Comparison of ENCODE assay signal across 30 cellular contexts in the genomic region with DNA sequence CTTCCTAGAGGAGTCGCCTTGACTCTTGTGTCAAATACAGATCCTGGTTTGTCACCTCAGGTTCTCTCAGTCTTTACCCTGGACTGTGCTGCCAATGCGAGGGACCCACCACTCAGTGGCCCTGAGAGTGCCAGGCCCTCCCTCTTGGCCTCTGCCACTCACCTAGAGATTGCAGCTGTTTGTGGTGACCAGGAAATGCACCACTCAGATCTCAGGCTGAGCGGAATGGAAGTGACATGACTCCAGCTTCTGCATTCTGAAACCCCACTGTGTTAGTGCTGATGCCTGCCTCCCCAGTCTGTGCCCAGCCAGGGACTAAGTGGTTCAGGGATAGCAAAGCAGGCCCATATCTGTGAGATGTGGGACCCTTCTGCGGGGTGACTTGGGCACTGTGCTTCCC. TPM values are rescaled to one million over a fixed set of nuclear protein-coding genes. Genes with fewer than 3 reads are reported as not detected.
DNase-seq lines count a peak whose midpoint lies in the region; ATAC-seq and TF ChIP-seq lines count a peak whose summit lies in the region.
"Had no signal": no experiment of that assay in that cellular context is flagged by ENCODE, and none has a peak within 500 bp of the region (broad histone marks: within the 10 kb centered on the region; RNA-seq: fewer than 3 reads in every experiment).

No MANE protein-coding gene starts in this region.

- H3K27me3 ChIP-seq in testis (no peaks in the 10 kb centered on the region), right cardiac atrium (ENCODE audit: control insufficient read depth, insufficient read depth) (no peaks in the 10 kb centered on the region)
- H3K27me3 ChIP-seq: tibial artery had no signal

- H3K36me3 ChIP-seq in testis (ENCODE audit: low read depth, missing control alignments), result no peaks in the 10 kb centered on the region
- H3K36me3 ChIP-seq: left ventricle myocardium inferior, tibial artery had no signal

- H3K36me3 Mint-ChIP-seq in stimulated activated memory B cell treated with anti-CD40 and anti-IgM and Interleukin-4, amounts not matched to agents 10 μg/mL and 1 μg/mL and 100 μg/mL, for 72 hours, result no peaks in the 10 kb centered on the region
- H3K36me3 Mint-ChIP-seq: IgD-negative memory B cell; naive thymus-derived CD4-positive, alpha-beta T cell had no signal

- no peaks in the 10 kb centered on the region for H3K4me1 Mint-ChIP-seq in stimulated activated memory B cell treated with anti-CD40 and anti-IgM and Interleukin-4, amounts not matched to agents 10 μg/mL and 1 μg/mL and 100 μg/mL, for 72 hours
- H3K4me1 Mint-ChIP-seq: IgD-negative memory B cell; naive thymus-derived CD4-positive, alpha-beta T cell had no signal

- H3K27ac ChIP-seq in testis (no peak overlapping the region), right cardiac atrium (ENCODE audit: low read length) (no peak overlapping the region)
- H3K27ac ChIP-seq: 22Rv1, left ventricle myocardium inferior, PC-9, tibial artery had no signal

- H3K4me1 ChIP-seq in testis (no peaks in the 10 kb centered on the region), right cardiac atrium (ENCODE audit: control insufficient read depth, insufficient read depth, low read length) (no peaks in the 10 kb centered on the region)
- H3K4me1 ChIP-seq: left ventricle myocardium inferior, tibial artery had no signal

- no peak overlapping the region for H3K27ac Mint-ChIP-seq in stimulated activated memory B cell treated with anti-CD40 and anti-IgM and Interleukin-4, amounts not matched to agents 10 μg/mL and 1 μg/mL and 100 μg/mL, for 72 hours
- H3K27ac Mint-ChIP-seq: CD4-positive, alpha-beta T cell; IgD-negative memory B cell; naive thymus-derived CD4-positive, alpha-beta T cell; stimulated activated naive CD8-positive, alpha-beta T cell treated with anti-CD3 and anti-CD28 coated beads, Interleukin-15, Interleukin-2, amounts not matched to agents 100 ng/mL and 50 ng/mL, for 24 hours had no signal

- H3K9me3 ChIP-seq in testis (no peaks in the 10 kb centered on the region), right cardiac atrium (ENCODE audit: control insufficient read depth, low read length) (no peaks in the 10 kb centered on the region)
- H3K9me3 ChIP-seq: left ventricle myocardium inferior, tibial artery had no signal

- H3K4me3 ChIP-seq in choroid plexus epithelial cell (ENCODE audit: low read depth, low read length), result no peak overlapping the region
- H3K4me3 ChIP-seq in testis, result no peak overlapping the region
- H3K4me3 ChIP-seq in right cardiac atrium (ENCODE audit: low read length), result no peak overlapping the region
- H3K4me3 ChIP-seq: left ventricle myocardium inferior, PC-9, tibial artery had no signal

- H3K4me3 Mint-ChIP-seq in stimulated activated memory B cell treated with anti-CD40 and anti-IgM and Interleukin-4, amounts not matched to agents 10 μg/mL and 1 μg/mL and 100 μg/mL, for 72 hours, result no peak overlapping the region
- H3K4me3 Mint-ChIP-seq: CD4-positive, alpha-beta T cell; IgD-negative memory B cell; naive thymus-derived CD4-positive, alpha-beta T cell; stimulated activated naive CD8-positive, alpha-beta T cell treated with anti-CD3 and anti-CD28 coated beads, Interleukin-15, Interleukin-2, amounts not matched to agents 100 ng/mL and 50 ng/mL, for 24 hours had no signal

- no peaks in the 10 kb centered on the region for H3K9me3 Mint-ChIP-seq in stimulated activated memory B cell treated with anti-CD40 and anti-IgM and Interleukin-4, amounts not matched to agents 10 μg/mL and 1 μg/mL and 100 μg/mL, for 72 hours
- H3K9me3 Mint-ChIP-seq: stimulated activated naive CD8-positive, alpha-beta T cell treated with anti-CD3 and anti-CD28 coated beads, Interleukin-15, Interleukin-2, amounts not matched to agents 100 ng/mL and 50 ng/mL, for 24 hours had no signal

- no peak for TF ChIP-seq POLR2A in testis (IDR thresholded peaks at IDR 0.05)

- peak; percentile 16 for DNase-seq in DMS53 (lab: John Stamatoyannopoulos, UW)
- DNase-seq in DMS53 treated with DMSO at 0.1 percent for 48 hours (lab: John Stamatoyannopoulos, UW; ENCODE audit: unreplicated experiment), result no peak
- DNase-seq in M059J (ENCODE audit: low read depth), result peak; percentile 34
- DNase-seq in choroid plexus epithelial cell (ENCODE audit: low read depth), result peak; percentile 13
- no peak for DNase-seq in NCI-H69 (lab: John Stamatoyannopoulos, UW)
- DNase-seq in testis, result no peak
- no peak for DNase-seq in right cardiac atrium
- DNase-seq: activated CD4-positive, alpha-beta T cell treated with anti-CD3 and anti-CD28 coated beads for 4 hours; activated naive CD4-positive, alpha-beta T cell treated with Interleukin-2 at 50 U/mL for 16 hours; activated T-cell treated with anti-CD3 and anti-CD28 coated beads, Interleukin-2, amount 50 U/mL, for 48 hours; amygdala; CD4-positive, alpha-beta T cell; central memory CD4-positive, alpha-beta T cell; dermis blood vessel endothelial cell; DMS 273 treated with DMSO at 0.1 percent for 48 hours; hypothalamus; left ventricle myocardium inferior; naive thymus-derived CD4-positive, alpha-beta T cell; NCI-H1417; NCI-H2081 treated with DMSO at 0.1 percent for 48 hours; occipital lobe; PC-9; SHP77; stimulated activated CD4-positive, alpha-beta T cell treated with anti-CD3 and anti-CD28 coated beads, Interleukin-12 subunit alpha, Interleukin-12 subunit beta, amount 100 ng/mL, for 4 hours; stimulated activated CD4-positive, alpha-beta T cell treated with anti-CD3 and anti-CD28 coated beads, Interleukin-4, amount 100 ng/mL, for 4 hours; tibial artery had no signal

- TF ChIP-seq CTCF in choroid plexus epithelial cell (conservative IDR thresholded peaks at IDR 0.05; ENCODE audit: low read depth, low read length), result no peak
- no peak for TF ChIP-seq CTCF in testis (IDR thresholded peaks at IDR 0.05)

- peak; percentile 6 for ATAC-seq in stimulated activated memory B cell treated with anti-CD40 and anti-IgM and Interleukin-4, amounts not matched to agents 10 μg/mL and 1 μg/mL and 100 μg/mL, for 72 hours
- ATAC-seq in right cardiac atrium, result no peak
- ATAC-seq: naive thymus-derived CD4-positive, alpha-beta T cell had no signal

- H3K27me3 Mint-ChIP-seq in stimulated activated memory B cell treated with anti-CD40 and anti-IgM and Interleukin-4, amounts not matched to agents 10 μg/mL and 1 μg/mL and 100 μg/mL, for 72 hours, result peaks cover 34% of the 10 kb centered on the region
- H3K27me3 Mint-ChIP-seq: CD4-positive, alpha-beta T cell had no signal

- WGBS in testis, 2 donors, result 86 to 92% methylated on average over 2 to 4 of the region's 4 CpGs
- 79% methylated on average over 4 of the region's 4 CpGs for WGBS in right cardiac atrium

- intact Hi-C loops in testis (cut with DNase I; ENCODE audit: low total_unique reads), result no loop called here
- intact Hi-C loops in right cardiac atrium (cut with DNase I), result no loop called here

RNA-seq across cellular contexts. Expression of a gene that starts 27.8 kb away (rescaled TPM):
- 45.2 and 46.7 TPM in 2 replicates for total RNA-seq in M059J (2014; rRNA removed; shearing (Covaris generic))
- total RNA-seq in testis (10 to 100 TPM; 24.3 to 29.4 TPM), right cardiac atrium (10 to 100 TPM; 10.2 to 17.0 (median 11.6) TPM)
- polyA plus RNA-seq in testis (ENCODE audit: insufficient read depth, low read depth, low replicate concordance) (29.6 TPM), right cardiac atrium (4.7 TPM)

Comparison
In these comparisons a context has a peak if more than half of its experiments do, and no peak if none do; other contexts are left out.
1. DNase-seq: peak in DMS53 (single experiment), M059J (single experiment) and choroid plexus epithelial cell (single experiment); none in DMS53 treated with DMSO at 0.1 percent for 48 hours (single experiment), NCI-H69 (single experiment), testis (single experiment) and right cardiac atrium (0 of 3).